Comparison of ENCODE assay signal across 23 cellular contexts in genomic region chr3:18643290-18643689, GRCh38.
DNase-seq lines count a peak whose midpoint lies in the region; ATAC-seq and TF ChIP-seq lines count a peak whose summit lies in the region.
"Had no signal": no experiment of that assay in that cellular context is flagged by ENCODE, and none has a peak within 500 bp of the region (broad histone marks: within the 10 kb centered on the region; RNA-seq: fewer than 3 reads in every experiment).

No MANE protein-coding gene starts in this region.

- no peak for TF ChIP-seq CTCF in BE2C (IDR thresholded peaks at IDR 0.05; ENCODE audit: low read depth, low read length)

- peaks cover 2 to 17% (median 10%) of the 10 kb centered on the region in 3 donors for H3K9me3 Mint-ChIP-seq in T-cell
- H3K9me3 Mint-ChIP-seq in activated naive CD8-positive, alpha-beta T cell treated with anti-CD3 and anti-CD28 coated beads, Interleukin-2, amount 10 ng/mL, durations not matched to agents 7 days and 5 days = peaks cover 15% of the 10 kb centered on the region
- peaks cover 5% of the 10 kb centered on the region for H3K9me3 Mint-ChIP-seq in stimulated activated effector memory CD8-positive, alpha-beta T cell treated with anti-CD3 and anti-CD28 coated beads, Interleukin-12 subunit alpha, Interleukin-12 subunit beta, amount 100 ng/mL, for 72 hours

- no peaks in the 10 kb centered on the region for H3K27me3 ChIP-seq in BE2C
- H3K27me3 ChIP-seq: MG63, tibial artery had no signal

- no peaks in the 10 kb centered on the region for H3K36me3 Mint-ChIP-seq in T-cell
- H3K36me3 Mint-ChIP-seq in activated naive CD8-positive, alpha-beta T cell treated with anti-CD3 and anti-CD28 coated beads, Interleukin-2, amount 10 ng/mL, durations not matched to agents 7 days and 5 days = peaks cover 45% of the 10 kb centered on the region
- H3K36me3 Mint-ChIP-seq in stimulated activated effector memory CD8-positive, alpha-beta T cell treated with anti-CD3 and anti-CD28 coated beads, Interleukin-12 subunit alpha, Interleukin-12 subunit beta, amount 100 ng/mL, for 72 hours = no peaks in the 10 kb centered on the region

- no peaks in the 10 kb centered on the region for H3K27me3 Mint-ChIP-seq in T-cell
- H3K27me3 Mint-ChIP-seq in activated naive CD8-positive, alpha-beta T cell treated with anti-CD3 and anti-CD28 coated beads, Interleukin-2, amount 10 ng/mL, durations not matched to agents 7 days and 5 days = no peaks in the 10 kb centered on the region

- no peaks in the 10 kb centered on the region for H3K9me3 ChIP-seq in BE2C
- H3K9me3 ChIP-seq: HAP-1, MG63, tibial artery had no signal

- no peaks in the 10 kb centered on the region for H3K4me1 ChIP-seq in BE2C
- H3K4me1 ChIP-seq: HAP-1, tibial artery had no signal

- CTCF ChIA-PET in T-cell (lab: Charles Lee) = no interaction called here

- DNase-seq in stimulated activated CD4-positive, alpha-beta T cell treated with anti-CD3 and anti-CD28 coated beads, Interleukin-15, amount 100 ng/mL, for 24 hours = peak; percentile 6
- no peak for DNase-seq in stimulated activated CD4-positive, alpha-beta T cell treated with anti-CD3 and anti-CD28 coated beads, Interleukin-4, amount 100 ng/mL, for 4 hours
- DNase-seq in T-cell (peak in 1 of 34 experiments; percentile 6), NCI-H1417 (lab: John Stamatoyannopoulos, UW) (no peak), BE2C (no peak)
- DNase-seq in activated naive CD8-positive, alpha-beta T cell treated with anti-CD3 and anti-CD28 coated beads, Interleukin-2, amount 10 ng/mL, durations not matched to agents 7 days and 5 days = no peak
- no peak for DNase-seq in stimulated activated effector memory CD8-positive, alpha-beta T cell treated with anti-CD3 and anti-CD28 coated beads, Interleukin-12 subunit alpha, Interleukin-12 subunit beta, amount 100 ng/mL, for 72 hours (ENCODE audit: low spot score in 2 of 2)
- DNase-seq: activated CD4-positive, alpha-beta T cell treated with anti-CD3 and anti-CD28 coated beads for 4 hours; amniotic stem cell; cortex of kidney; DMS79; kidney glomerular epithelial cell; mammary epithelial cell; MG63; NCI-H1694; NCI-H226; SIG-M5; stimulated activated naive CD4-positive, alpha-beta T cell treated with Interleukin-2 at 50 U/mL for 16 hours; tibial artery had no signal

- H3K4me1 Mint-ChIP-seq in T-cell = peaks cover 37 to 58% (median 38%) of the 10 kb centered on the region in 3 donors
- peaks cover 40% of the 10 kb centered on the region for H3K4me1 Mint-ChIP-seq in activated naive CD8-positive, alpha-beta T cell treated with anti-CD3 and anti-CD28 coated beads, Interleukin-2, amount 10 ng/mL, durations not matched to agents 7 days and 5 days
- H3K4me1 Mint-ChIP-seq in stimulated activated effector memory CD8-positive, alpha-beta T cell treated with anti-CD3 and anti-CD28 coated beads, Interleukin-12 subunit alpha, Interleukin-12 subunit beta, amount 100 ng/mL, for 72 hours = peaks cover 58% of the 10 kb centered on the region

- peak overlapping the region; percentile 40 to 63 for H3K27ac Mint-ChIP-seq in T-cell
- peak overlapping the region; percentile 76 for H3K27ac Mint-ChIP-seq in activated naive CD8-positive, alpha-beta T cell treated with anti-CD3 and anti-CD28 coated beads, Interleukin-2, amount 10 ng/mL, durations not matched to agents 7 days and 5 days
- peak overlapping the region; percentile 81 for H3K27ac Mint-ChIP-seq in stimulated activated effector memory CD8-positive, alpha-beta T cell treated with anti-CD3 and anti-CD28 coated beads, Interleukin-12 subunit alpha, Interleukin-12 subunit beta, amount 100 ng/mL, for 72 hours

- ATAC-seq in T-cell (replicated peaks in 1 of 4) = peak in 2 of 4 experiments; percentile 29 to 44
- peak; percentile 40 for ATAC-seq in activated naive CD8-positive, alpha-beta T cell treated with anti-CD3 and anti-CD28 coated beads, Interleukin-2, amount 10 ng/mL, durations not matched to agents 7 days and 5 days (ENCODE audit: low read depth)
- ATAC-seq in stimulated activated effector memory CD8-positive, alpha-beta T cell treated with anti-CD3 and anti-CD28 coated beads, Interleukin-12 subunit alpha, Interleukin-12 subunit beta, amount 100 ng/mL, for 72 hours = no peak
- no peak for ATAC-seq in HG02759 (IDR thresholded peaks at IDR 0.05; ENCODE audit: unreplicated experiment)
- ATAC-seq: GM12878 had no signal

- POLR2A ChIA-PET in T-cell (lab: Charles Lee) = no interaction called here
- POLR2A ChIA-PET in activated naive CD8-positive, alpha-beta T cell treated with anti-CD3 and anti-CD28 coated beads, Interleukin-2, amount 10 ng/mL, durations not matched to agents 7 days and 5 days (lab: Charles Lee) = interaction anchor here (1.2 kb wide), 1 partner anchor 198 kb away, joined by 3 read pairs; no protein-coding TSS in a partner anchor

- H3K4me3 ChIP-seq in BE2C (ENCODE audit: low read depth, low read length) = no peak overlapping the region
- H3K4me3 ChIP-seq: GM12878, HAP-1, MG63, skin epidermis, tibial artery had no signal

- peak overlapping the region in 2 of 3 donors; percentile 14 to 32 for H3K4me3 Mint-ChIP-seq in T-cell
- peak overlapping the region; percentile 30 for H3K4me3 Mint-ChIP-seq in activated naive CD8-positive, alpha-beta T cell treated with anti-CD3 and anti-CD28 coated beads, Interleukin-2, amount 10 ng/mL, durations not matched to agents 7 days and 5 days
- H3K4me3 Mint-ChIP-seq in stimulated activated effector memory CD8-positive, alpha-beta T cell treated with anti-CD3 and anti-CD28 coated beads, Interleukin-12 subunit alpha, Interleukin-12 subunit beta, amount 100 ng/mL, for 72 hours = no peak overlapping the region

- no peaks in the 10 kb centered on the region for H3K36me3 ChIP-seq in BE2C
- H3K36me3 ChIP-seq: HAP-1, MG63, tibial artery had no signal
